ENCODE assay signal across 29 cellular contexts in the genomic region with DNA sequence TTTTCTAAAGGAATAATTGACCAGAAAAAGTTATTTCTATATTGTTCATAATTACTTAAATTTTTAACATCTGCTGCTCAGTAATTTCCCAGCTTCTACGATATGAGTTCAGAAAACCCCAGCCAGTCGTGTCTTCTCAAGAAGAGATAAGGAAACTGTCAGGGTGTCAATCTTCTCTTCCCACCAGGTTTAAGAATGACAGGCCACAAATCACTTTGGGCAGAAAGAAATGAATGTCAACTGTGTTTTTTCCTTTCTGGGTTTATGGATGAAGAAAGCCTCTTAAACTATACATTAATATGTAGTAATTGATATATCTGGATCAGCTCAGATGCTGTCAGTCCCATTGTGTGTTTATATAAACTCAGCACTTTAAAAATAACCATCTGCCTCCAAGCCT.
"Had no signal": no experiment of that assay in that cellular context is flagged by ENCODE, and none has a peak within 500 bp of the region (broad histone marks: within the 10 kb centered on the region; RNA-seq: fewer than 3 reads in every experiment).

No MANE protein-coding gene starts in this region.

- H3K27me3 ChIP-seq: adrenal gland, body of pancreas, brain microvascular endothelial cell, breast epithelium had no signal

- H3K9me3 ChIP-seq: adrenal gland, body of pancreas had no signal

- H3K27ac ChIP-seq: adrenal gland, body of pancreas, brain microvascular endothelial cell, breast epithelium, VCaP had no signal

- H3K36me3 ChIP-seq: adrenal gland, brain microvascular endothelial cell, breast epithelium had no signal

- DNase-seq: activated B cell treated with CpG ODN at 0.5 μM for 24 hours; activated CD4-positive, alpha-beta memory T cell treated with anti-CD3 and anti-CD28 coated beads for 36 hours; activated CD4-positive, alpha-beta T cell treated with anti-CD3 and anti-CD28 coated beads for 4 hours; activated CD4-positive, alpha-beta T cell treated with anti-CD3 and anti-CD28 coated beads, Interleukin-2, amount 10 ng/mL, durations not matched to agents 24 days and 14 days; activated CD4-positive, alpha-beta T cell treated with anti-CD3 and anti-CD28 coated beads, Interleukin-2, amount 50 U/mL, for 1 hour; activated CD4-positive, alpha-beta T cell treated with anti-CD3 and anti-CD28 coated beads, Interleukin-2, amount 50 U/mL, for 4 hours; activated CD4-positive, CD25-positive, alpha-beta regulatory T cell treated with anti-CD3 and anti-CD28 coated beads, Interleukin-2, amount 50 U/mL, for 72 hours; activated CD8-positive, alpha-beta memory T cell treated with anti-CD3 and anti-CD28 coated beads, Interleukin-2, amount 50 U/mL, for 4 hours; activated CD8-positive, alpha-beta T cell treated with anti-CD3 and anti-CD28 coated beads for 36 hours; activated effector memory CD4-positive, alpha-beta T cell treated with anti-CD3 and anti-CD28 coated beads, Interleukin-2, amount 50 U/mL, for 16 hours; activated gamma-delta T cell treated with Interleukin-2 at 50 U/mL for 16 hours; activated naive CD4-positive, alpha-beta T cell; activated naive CD4-positive, alpha-beta T cell treated with anti-CD3 and anti-CD28 coated beads for 36 hours; activated naive CD4-positive, alpha-beta T cell treated with anti-CD3 and anti-CD28 coated beads, Interleukin-2, amount 50 U/mL, for 16 hours; activated naive CD8-positive, alpha-beta T cell treated with anti-CD3 and anti-CD28 coated beads for 36 hours; activated T-cell treated with anti-CD3 and anti-CD28 coated beads for 4 hours; activated T-cell treated with anti-CD3 and anti-CD28 coated beads, Interleukin-2, amount 50 U/mL, for 1 hour; activated T-cell treated with anti-CD3 and anti-CD28 coated beads, Interleukin-2, amount 50 U/mL, for 4 hours; activated T-cell treated with anti-CD3 and anti-CD28 coated beads, Interleukin-2, amount 50 U/mL, for 72 hours; adrenal gland; amniotic stem cell; aorta; body of pancreas; brain microvascular endothelial cell; central memory CD4-positive, alpha-beta T cell; T-helper 2 cell; T-helper 9 cell had no signal

- H3K4me3 ChIP-seq: adrenal gland, body of pancreas, breast epithelium had no signal
